ENCODE assay signal across 15 cellular contexts in genomic region chr1:203299180-203299579, GRCh38. TPM values are rescaled to one million over a fixed set of nuclear protein-coding genes. Genes with fewer than 3 reads are reported as not detected.
DNase-seq lines count a peak whose midpoint lies in the region; ATAC-seq and TF ChIP-seq lines count a peak whose summit lies in the region.
"Had no signal": no experiment of that assay in that cellular context is flagged by ENCODE, and none has a peak within 500 bp of the region (broad histone marks: within the 10 kb centered on the region; RNA-seq: fewer than 3 reads in every experiment).

No MANE protein-coding gene starts in this region.

- CTCF ChIA-PET in activated CD8-positive, alpha-beta T cell treated with anti-CD3 and anti-CD28 coated beads, Interleukin-2, amount 10 ng/mL, durations not matched to agents 7 days and 5 days (lab: Charles Lee) = interaction anchor here (1.0 to 3.5 kb wide), 9 partner anchors 9 to 43 kb away, joined by 3 to 46 read pairs (median 6); no protein-coding TSS in a partner anchor
- CTCF ChIA-PET in activated CD8-positive, alpha-beta T cell treated with anti-CD3 and anti-CD28 coated beads for 36 hours (lab: Charles Lee) = interaction anchor here (0.6 to 2.8 kb wide), 10 partner anchors 8 to 42 kb away, joined by 3 to 21 read pairs (median 4); no protein-coding TSS in a partner anchor
- CTCF ChIA-PET in SK-N-SH (lab: Yijun Ruan, JAX) = interaction anchor here (1.3 to 2.4 kb wide), 6 partner anchors 15 to 188 kb away, joined by 3 to 12 read pairs (median 5); no protein-coding TSS in a partner anchor

- no peak overlapping the region for H3K4me3 ChIP-seq in SK-N-SH (ENCODE audit: low read depth in 2 of 2, low read length in 1 of 2)
- H3K4me3 ChIP-seq: A549, MG63 had no signal

- H3K79me2 ChIP-seq in SK-N-SH (ENCODE audit: insufficient read depth) = no peaks in the 10 kb centered on the region

- H3K4me3 Mint-ChIP-seq in activated CD8-positive, alpha-beta T cell treated with anti-CD3 and anti-CD28 coated beads, Interleukin-2, amount 10 ng/mL, durations not matched to agents 7 days and 5 days = no peak overlapping the region
- no peak overlapping the region for H3K4me3 Mint-ChIP-seq in activated CD8-positive, alpha-beta T cell treated with anti-CD3 and anti-CD28 coated beads for 36 hours

- H3K27ac ChIP-seq in SK-N-SH (ENCODE audit: low read depth in 2 of 2, low read length in 1 of 2) = no peak overlapping the region
- H3K27ac ChIP-seq: A549 had no signal

- no peak overlapping the region for H3K9ac ChIP-seq in SK-N-SH

- no peaks in the 10 kb centered on the region for H3K9me2 ChIP-seq in SK-N-SH

- POLR2A ChIA-PET in activated CD8-positive, alpha-beta T cell treated with anti-CD3 and anti-CD28 coated beads, Interleukin-2, amount 10 ng/mL, durations not matched to agents 7 days and 5 days (lab: Charles Lee) = interaction anchor here (0.9 to 1.9 kb wide), 6 partner anchors 12 to 28 kb away, joined by 3 to 9 read pairs (median 4); no protein-coding TSS in a partner anchor
- POLR2A ChIA-PET in activated CD8-positive, alpha-beta T cell treated with anti-CD3 and anti-CD28 coated beads for 36 hours (lab: Charles Lee) = interaction anchor here (0.8 to 4.0 kb wide), 3 partner anchors 11 to 28 kb away, joined by 3 to 38 read pairs (median 5); no protein-coding TSS in a partner anchor
- POLR2A ChIA-PET in SK-N-SH (lab: Yijun Ruan, JAX) = no interaction called here

- H3K4me1 ChIP-seq in SK-N-SH (ENCODE audit: control insufficient read depth in 1 of 2, insufficient read depth in 2 of 2, low read depth in 1 of 2, low read length in 1 of 2) = peaks cover 0 to 19% of the 10 kb centered on the region in 2 experiments; a peak in 3 of 4 replicates
- H3K4me1 ChIP-seq: A549 had no signal

- H3F3A ChIP-seq in SK-N-SH (replicated peaks; ENCODE audit: insufficient read depth) = no peaks in the 10 kb centered on the region

- no peak for TF ChIP-seq CTCF in activated CD8-positive, alpha-beta T cell treated with anti-CD3 and anti-CD28 coated beads for 36 hours (IDR thresholded peaks at IDR 0.05)
- TF ChIP-seq CTCF in SK-N-SH (IDR thresholded peaks at IDR 0.05) = no peak

- no peaks in the 10 kb centered on the region for H3K27me3 Mint-ChIP-seq in activated CD8-positive, alpha-beta T cell treated with anti-CD3 and anti-CD28 coated beads, Interleukin-2, amount 10 ng/mL, durations not matched to agents 7 days and 5 days (ENCODE audit: low read depth)
- no peaks in the 10 kb centered on the region for H3K27me3 Mint-ChIP-seq in activated CD8-positive, alpha-beta T cell treated with anti-CD3 and anti-CD28 coated beads for 36 hours

- DNase-seq in activated CD8-positive, alpha-beta T cell treated with anti-CD3 and anti-CD28 coated beads, Interleukin-2, amount 10 ng/mL, durations not matched to agents 7 days and 5 days = no peak
- DNase-seq in activated CD8-positive, alpha-beta T cell treated with anti-CD3 and anti-CD28 coated beads for 36 hours = no peak
- DNase-seq in RPMI8226 (peak; percentile 97), SK-N-SH (no peak), HuH-7.5 (ENCODE audit: low spot score) (no peak), GOT3 (lab: John Stamatoyannopoulos, UW) (no peak)
- no peak for DNase-seq in activated CD8-positive, alpha-beta memory T cell treated with anti-CD3 and anti-CD28 coated beads, Interleukin-2, amount 50 U/mL, for 4 hours
- DNase-seq: activated CD4-positive, alpha-beta T cell treated with anti-CD3 and anti-CD28 coated beads, Interleukin-2, amount 50 U/mL, for 48 hours; activated naive CD4-positive, alpha-beta T cell treated with Interleukin-2 at 50 U/mL for 16 hours; DND-41; MG63; stimulated activated CD8-positive, alpha-beta memory T cell treated with anti-CD3 and anti-CD28 coated beads, Interleukin-4, amount 100 ng/mL, for 48 hours had no signal

- H3K27me3 ChIP-seq in SK-N-SH (ENCODE audit: insufficient read depth) = peaks cover 9% of the 10 kb centered on the region; the same call in 1 of the 2 replicates

- H3K4me1 Mint-ChIP-seq in activated CD8-positive, alpha-beta T cell treated with anti-CD3 and anti-CD28 coated beads, Interleukin-2, amount 10 ng/mL, durations not matched to agents 7 days and 5 days (ENCODE audit: low read depth) = peaks cover 66% of the 10 kb centered on the region
- peaks cover 63% of the 10 kb centered on the region for H3K4me1 Mint-ChIP-seq in activated CD8-positive, alpha-beta T cell treated with anti-CD3 and anti-CD28 coated beads for 36 hours (ENCODE audit: low read depth)

- no peaks in the 10 kb centered on the region for H3K36me3 Mint-ChIP-seq in activated CD8-positive, alpha-beta T cell treated with anti-CD3 and anti-CD28 coated beads, Interleukin-2, amount 10 ng/mL, durations not matched to agents 7 days and 5 days (ENCODE audit: low read depth)
- peaks cover 4% of the 10 kb centered on the region for H3K36me3 Mint-ChIP-seq in activated CD8-positive, alpha-beta T cell treated with anti-CD3 and anti-CD28 coated beads for 36 hours (ENCODE audit: low read depth)

- no peaks in the 10 kb centered on the region for H3K9me3 Mint-ChIP-seq in activated CD8-positive, alpha-beta T cell treated with anti-CD3 and anti-CD28 coated beads, Interleukin-2, amount 10 ng/mL, durations not matched to agents 7 days and 5 days (ENCODE audit: insufficient read depth)
- no peaks in the 10 kb centered on the region for H3K9me3 Mint-ChIP-seq in activated CD8-positive, alpha-beta T cell treated with anti-CD3 and anti-CD28 coated beads for 36 hours

- H3K4me2 ChIP-seq in SK-N-SH = no peak overlapping the region
- H3K4me2 ChIP-seq: A549 had no signal

- ATAC-seq in activated CD8-positive, alpha-beta T cell treated with anti-CD3 and anti-CD28 coated beads, Interleukin-2, amount 10 ng/mL, durations not matched to agents 7 days and 5 days = peak; percentile 35
- ATAC-seq in activated CD8-positive, alpha-beta T cell treated with anti-CD3 and anti-CD28 coated beads for 36 hours = no peak
- ATAC-seq in HG02798 (IDR thresholded peaks at IDR 0.05; ENCODE audit: poor library complexity, unreplicated experiment) = peak; percentile 47
- ATAC-seq: A549 had no signal

- WGBS in SK-N-SH (ENCODE audit: low lambda C conversion rate) = 68% methylated on average over 3 of the region's 4 CpGs

- H4K20me1 ChIP-seq in SK-N-SH (ENCODE audit: insufficient read depth) = no peaks in the 10 kb centered on the region

- TF ChIP-seq EP300 in SK-N-SH (IDR thresholded peaks at IDR 0.05; ENCODE audit: borderline replicate concordance in 1 of 2, low read depth in 1 of 2, low read length in 1 of 2) = no peak

- no peaks in the 10 kb centered on the region for H3K36me3 ChIP-seq in SK-N-SH (replicated peaks in 1 of 2; ENCODE audit: control insufficient read depth in 1 of 2, insufficient read depth in 2 of 2, low read length in 1 of 2)
- H3K36me3 ChIP-seq: MG63 had no signal

- no peak for TF ChIP-seq RAD21 in SK-N-SH (IDR thresholded peaks at IDR 0.05; ENCODE audit: low read length)

- no peak overlapping the region for H2AFZ ChIP-seq in SK-N-SH (ENCODE audit: low read depth)

- intact Hi-C loops in activated CD8-positive, alpha-beta T cell treated with anti-CD3 and anti-CD28 coated beads for 36 hours (cut with micrococcal nuclease) = no loop called here

- no peaks in the 10 kb centered on the region for H3K9me3 ChIP-seq in SK-N-SH
- H3K9me3 ChIP-seq: A549, MG63 had no signal

- no peak overlapping the region for H3K27ac Mint-ChIP-seq in activated CD8-positive, alpha-beta T cell treated with anti-CD3 and anti-CD28 coated beads, Interleukin-2, amount 10 ng/mL, durations not matched to agents 7 days and 5 days
- no peak overlapping the region for H3K27ac Mint-ChIP-seq in activated CD8-positive, alpha-beta T cell treated with anti-CD3 and anti-CD28 coated beads for 36 hours

TF ChIP-seq in SK-N-SH, 30 proteins besides CTCF, POLR2A, EP300 and RAD21 (continues in another document):
- TF ChIP-seq MAX (IDR thresholded peaks at IDR 0.05; ENCODE audit: low read depth) = no peak
- no peak for TF ChIP-seq RCOR1 (IDR thresholded peaks at IDR 0.05; ENCODE audit: low read length)
- TF ChIP-seq USF2 (IDR thresholded peaks at IDR 0.05; ENCODE audit: borderline replicate concordance, low read depth, low read length) = no peak
- no peak for TF ChIP-seq GATA2 (CRISPR knock-in tag; IDR thresholded peaks at IDR 0.05)
- no peak for TF ChIP-seq TEAD4 (IDR thresholded peaks at IDR 0.05; ENCODE audit: borderline replicate concordance, insufficient read depth)
- TF ChIP-seq TCF12 (IDR thresholded peaks at IDR 0.05) = no peak
- TF ChIP-seq JUND (IDR thresholded peaks at IDR 0.05) = no peak
- TF ChIP-seq GABPA (IDR thresholded peaks at IDR 0.05; ENCODE audit: low read depth) = no peak
- TF ChIP-seq SIN3A (IDR thresholded peaks at IDR 0.05; ENCODE audit: borderline replicate concordance, low read depth, low read length) = no peak
- no peak for TF ChIP-seq FOSL2 (IDR thresholded peaks at IDR 0.05; ENCODE audit: borderline replicate concordance, low read depth)
- TF ChIP-seq TAF1 (IDR thresholded peaks at IDR 0.05; ENCODE audit: borderline replicate concordance, low read depth, low read length) = no peak
- TF ChIP-seq FOXM1 (IDR thresholded peaks at IDR 0.05; ENCODE audit: low read depth) = no peak

RNA-seq across cellular contexts. Expression of gene BTG2, which starts 6.1 kb away (rescaled TPM):
- total RNA-seq in activated CD8-positive, alpha-beta T cell treated with anti-CD3 and anti-CD28 coated beads, Interleukin-2, amount 10 ng/mL, durations not matched to agents 7 days and 5 days = 10 to 100 TPM; 58.6 to 58.9 TPM
- total RNA-seq in activated CD8-positive, alpha-beta T cell treated with anti-CD3 and anti-CD28 coated beads for 36 hours = 100 to 1,000 TPM; 115 TPM
- polyA plus RNA-seq in SK-N-SH (2012; rRNA removed) = 26.2 and 33.5 TPM in 2 replicates
- 19.1 and 24.9 TPM in 2 replicates for polyA plus RNA-seq in SK-N-SH (2012; cell fraction: cytosol; rRNA removed)
- polyA plus RNA-seq in SK-N-SH (2012; cell fraction: nucleus; rRNA removed) = 13.7 and 24.3 TPM in 2 replicates

RNA-seq across cellular contexts. Expression of gene FMOD, which starts 51.7 kb away (rescaled TPM):
- total RNA-seq in activated CD8-positive, alpha-beta T cell treated with anti-CD3 and anti-CD28 coated beads, Interleukin-2, amount 10 ng/mL, durations not matched to agents 7 days and 5 days = not detected
- total RNA-seq in activated CD8-positive, alpha-beta T cell treated with anti-CD3 and anti-CD28 coated beads for 36 hours = 1 to 10 TPM; 1.4 to 2.4 TPM
- not detected in 2 replicates for polyA plus RNA-seq in SK-N-SH (2012; rRNA removed)
- not detected in 2 replicates for polyA plus RNA-seq in SK-N-SH (2012; cell fraction: cytosol; rRNA removed)
- 0.02 TPM in 1 of 2 replicates, not detected in the other for polyA plus RNA-seq in SK-N-SH (2012; cell fraction: nucleus; rRNA removed)
- polyA plus RNA-seq: neural cell had no signal
